ENCODE assay signal across 18 cellular contexts in the genomic region with DNA sequence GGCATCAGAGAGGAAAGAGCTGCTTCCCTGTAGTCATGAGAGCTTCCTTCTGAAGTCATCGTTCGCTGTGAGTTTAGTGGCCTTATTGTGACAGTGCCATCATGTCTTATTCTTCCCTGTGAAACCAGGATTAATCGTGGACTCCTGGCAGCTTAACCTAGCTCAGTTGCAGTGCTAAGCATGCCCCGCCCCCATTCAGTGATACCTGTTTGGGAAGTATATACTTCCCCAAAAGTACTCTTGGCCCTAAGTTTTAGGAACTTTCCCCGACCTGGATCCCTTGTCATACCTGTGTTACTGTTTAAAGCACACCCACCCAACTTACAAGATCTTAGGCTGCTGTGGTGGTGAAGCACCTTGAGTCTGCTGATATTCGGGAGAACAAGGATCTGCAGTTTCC. TPM values are rescaled to one million over a fixed set of nuclear protein-coding genes. Genes with fewer than 3 reads are reported as not detected.
"Had no signal": no experiment of that assay in that cellular context is flagged by ENCODE, and none has a peak within 500 bp of the region (broad histone marks: within the 10 kb centered on the region; RNA-seq: fewer than 3 reads in every experiment).

No MANE protein-coding gene starts in this region.

- H3K27ac ChIP-seq: cardiac muscle cell, left ventricle myocardium inferior, neural progenitor cell, transverse colon had no signal

- H3K27me3 ChIP-seq: cardiac muscle cell, neural progenitor cell, transverse colon had no signal

- DNase-seq: activated B cell treated with CpG ODN at 0.5 μM for 24 hours; activated CD4-positive, alpha-beta T cell treated with anti-CD3 and anti-CD28 coated beads for 4 hours; activated naive CD4-positive, alpha-beta T cell; activated T-cell treated with anti-CD3 and anti-CD28 coated beads, Interleukin-2, amount 50 U/mL, for 1 hour; cortex of kidney; effector CD4-positive, alpha-beta T cell; glutamatergic neuron; hippocampal formation; left ventricle myocardium inferior; naive thymus-derived CD4-positive, alpha-beta T cell; stimulated activated CD4-positive, alpha-beta T cell treated with anti-CD3 and anti-CD28 coated beads, Interleukin-4, amount 100 ng/mL, for 24 hours; T1000; transverse colon had no signal

- ATAC-seq: activated T-helper 17 cell treated with anti-CD3 and anti-CD28 coated beads, Interleukin-2, amount 50 U/mL, for 72 hours; naive thymus-derived CD4-positive, alpha-beta T cell had no signal

- H3K36me3 ChIP-seq: cardiac muscle cell, left ventricle myocardium inferior, neural progenitor cell, transverse colon had no signal

- H3K4me3 Mint-ChIP-seq: activated B cell treated with CpG ODN at 0.5 μM for 24 hours; activated T-helper 17 cell treated with anti-CD3 and anti-CD28 coated beads, Interleukin-2, amount 50 U/mL, for 72 hours; naive thymus-derived CD4-positive, alpha-beta T cell; neural progenitor cell; T-helper 1 cell treated with Interleukin-12 subunit alpha and Interleukin-12 subunit beta and Interleukin-4 antibody, amounts not matched to agents 30 μg/mL and 1 μg/mL, for 36 hours had no signal

- H3K36me3 Mint-ChIP-seq: naive thymus-derived CD4-positive, alpha-beta T cell; neural progenitor cell had no signal

- H3K27ac Mint-ChIP-seq: activated B cell treated with CpG ODN at 0.5 μM for 24 hours; neural progenitor cell; progenitor cell of endocrine pancreas; T-helper 1 cell treated with Interleukin-12 subunit alpha and Interleukin-12 subunit beta and Interleukin-4 antibody, amounts not matched to agents 30 μg/mL and 1 μg/mL, for 36 hours had no signal

- H3K4me3 ChIP-seq: cardiac muscle cell, left ventricle myocardium inferior, neural progenitor cell, transverse colon had no signal

- H3K9me3 ChIP-seq: left ventricle myocardium inferior, transverse colon had no signal

- H3K27me3 Mint-ChIP-seq: activated B cell treated with CpG ODN at 0.5 μM for 24 hours, progenitor cell of endocrine pancreas had no signal

- H3K9me3 Mint-ChIP-seq: activated B cell treated with CpG ODN at 0.5 μM for 24 hours; naive thymus-derived CD4-positive, alpha-beta T cell; neural progenitor cell; T-helper 1 cell treated with Interleukin-12 subunit alpha and Interleukin-12 subunit beta and Interleukin-4 antibody, amounts not matched to agents 30 μg/mL and 1 μg/mL, for 36 hours had no signal

RNA-seq across cellular contexts. Expression of a gene that starts 32.1 kb away (rescaled TPM):
- total RNA-seq: activated B cell treated with CpG ODN at 0.5 μM for 24 hours; activated T-helper 17 cell treated with anti-CD3 and anti-CD28 coated beads, Interleukin-2, amount 50 U/mL, for 72 hours; cardiac muscle cell; naive thymus-derived CD4-positive, alpha-beta T cell; progenitor cell of endocrine pancreas had no signal
